In genomic region chr2:68994864-68995263, GRCh38 we compare ENCODE assay signal across 22 cellular contexts. TPM values are rescaled to one million over a fixed set of nuclear protein-coding genes. Genes with fewer than 3 reads are reported as not detected.
DNase-seq lines count a peak whose midpoint lies in the region; ATAC-seq, FAIRE-seq and TF ChIP-seq lines count a peak whose summit lies in the region.
"Had no signal": no experiment of that assay in that cellular context is flagged by ENCODE, and none has a peak within 500 bp of the region (broad histone marks: within the 10 kb centered on the region; RNA-seq: fewer than 3 reads in every experiment).

No MANE protein-coding gene starts in this region.

- no peaks in the 10 kb centered on the region for H3K9me3 Mint-ChIP-seq in CD8-positive, alpha-beta T cell
- H3K9me3 Mint-ChIP-seq: H9 had no signal

- TF ChIP-seq CTCF in AG09309 (IDR thresholded peaks at IDR 0.05; ENCODE audit: control insufficient read depth, insufficient read depth, low read depth, low read length, missing control alignments) (no peak), kidney (IDR thresholded peaks at IDR 0.05; ENCODE audit: borderline replicate concordance, extremely low read depth, insufficient read depth) (no peak)
- no peak for TF ChIP-seq CTCF in CD8-positive, alpha-beta T cell (IDR thresholded peaks at IDR 0.05)

- H3K27ac Mint-ChIP-seq in CD8-positive, alpha-beta T cell: no peak overlapping the region
- H3K27ac Mint-ChIP-seq: activated CD8-positive, alpha-beta T cell treated with anti-CD3 and anti-CD28 coated beads, Interleukin-2, amount 10 ng/mL, durations not matched to agents 7 days and 5 days; H9 had no signal

- intact Hi-C loops in CD8-positive, alpha-beta T cell (cut with DNase I, micrococcal nuclease): no loop called here
- intact Hi-C loops in kidney (cut with DNase I): no loop called here

- FAIRE-seq in GM12891 (lab: Jason Lieb, UNC) (no peak), kidney (lab: Jason Lieb, UNC) (no peak)
- FAIRE-seq: endothelial cell of umbilical vein, TTC549 had no signal

- CTCF ChIA-PET in CD8-positive, alpha-beta T cell (lab: Charles Lee): interaction anchor here (5.0 kb wide), 1 partner anchor 17 kb away, joined by 13 read pairs; the partner anchor contains the start of gene ANTXR1

- no peaks in the 10 kb centered on the region for H3K4me1 Mint-ChIP-seq in CD8-positive, alpha-beta T cell (ENCODE audit: low read depth)
- H3K4me1 Mint-ChIP-seq: H9 had no signal

- H3K4me3 Mint-ChIP-seq in CD8-positive, alpha-beta T cell: no peak overlapping the region
- H3K4me3 Mint-ChIP-seq: activated CD8-positive, alpha-beta T cell treated with anti-CD3 and anti-CD28 coated beads, Interleukin-2, amount 10 ng/mL, durations not matched to agents 7 days and 5 days; H9 had no signal

- POLR2A ChIA-PET in CD8-positive, alpha-beta T cell (lab: Charles Lee): no interaction called here

- H3K27me3 ChIP-seq in CD8-positive, alpha-beta T cell (ENCODE audit: insufficient read depth, low read length): no peaks in the 10 kb centered on the region

- no peak overlapping the region for H3K27ac ChIP-seq in CD8-positive, alpha-beta T cell (ENCODE audit: low read depth, low read length)
- no peak overlapping the region for H3K27ac ChIP-seq in kidney (ENCODE audit: low read depth in 2 of 2, low read length in 2 of 2)
- H3K27ac ChIP-seq: cardiac muscle cell had no signal

- no peaks in the 10 kb centered on the region for H3K36me3 ChIP-seq in CD8-positive, alpha-beta T cell (ENCODE audit: insufficient read depth, low read length)
- H3K36me3 ChIP-seq in kidney (ENCODE audit: control insufficient read depth in 1 of 2, insufficient read depth in 2 of 2, low read length in 2 of 2): no peaks in the 10 kb centered on the region
- H3K36me3 ChIP-seq: cardiac muscle cell had no signal

- no peak overlapping the region for H3K9ac ChIP-seq in kidney (ENCODE audit: low read length in 2 of 2)

- no peak overlapping the region for H3K4me3 ChIP-seq in AG09309 (ENCODE audit: control insufficient read depth, low read depth, low read length)
- H3K4me3 ChIP-seq in CD8-positive, alpha-beta T cell (ENCODE audit: low read depth, low read length): no peak overlapping the region
- H3K4me3 ChIP-seq in kidney (ENCODE audit: low read length in 2 of 2): no peak overlapping the region
- H3K4me3 ChIP-seq: cardiac muscle cell had no signal

- ATAC-seq in CD8-positive, alpha-beta T cell: no peak
- ATAC-seq: activated CD8-positive, alpha-beta T cell treated with anti-CD3 and anti-CD28 coated beads, Interleukin-2, amount 10 ng/mL, durations not matched to agents 7 days and 5 days had no signal

- no peaks in the 10 kb centered on the region for H3K9me3 ChIP-seq in CD8-positive, alpha-beta T cell (ENCODE audit: low read length)
- no peaks in the 10 kb centered on the region for H3K9me3 ChIP-seq in kidney (ENCODE audit: control insufficient read depth in 1 of 2, low read length in 2 of 2)

- H3K4me1 ChIP-seq in CD8-positive, alpha-beta T cell (ENCODE audit: insufficient read depth, low read length): no peaks in the 10 kb centered on the region
- H3K4me1 ChIP-seq in kidney (ENCODE audit: control insufficient read depth in 1 of 2, insufficient read depth in 1 of 2, low read depth in 1 of 2, low read length in 2 of 2): no peaks in the 10 kb centered on the region

- no peaks in the 10 kb centered on the region for H3K36me3 Mint-ChIP-seq in CD8-positive, alpha-beta T cell

- DNase-seq in AG09309 (ENCODE audit: low read depth) (peak; percentile 80), LHCN-M2 (ENCODE audit: low read depth) (peak; percentile 83), fibroblast of gingiva (ENCODE audit: low read depth) (peak; percentile 76), myocyte (ENCODE audit: low read depth) (peak; percentile 98), MV-4-11 (lab: John Stamatoyannopoulos, UW) (no peak), GM12891 (ENCODE audit: insufficient read length, low spot score) (no peak), kidney (no peak)
- DNase-seq in CD8-positive, alpha-beta T cell: no peak
- DNase-seq: activated CD8-positive, alpha-beta T cell treated with anti-CD3 and anti-CD28 coated beads, Interleukin-2, amount 10 ng/mL, durations not matched to agents 7 days and 5 days; activated gamma-delta T cell treated with Interleukin-2 at 50 U/mL for 16 hours; AML-193; DMS79; H9; NCI-H1436 treated with DMSO at 0.1 percent for 48 hours; NCI-H748 treated with DMSO at 0.1 percent for 48 hours; SHP77 treated with DMSO at 0.1 percent for 48 hours had no signal

- H3K27me3 Mint-ChIP-seq in CD8-positive, alpha-beta T cell (ENCODE audit: low read depth): peaks cover 18% of the 10 kb centered on the region

- TF ChIP-seq POLR2A in GM12891 (IDR thresholded peaks at IDR 0.05; ENCODE audit: low read depth, low read length): no peak

TF ChIP-seq in GM12891, 5 proteins besides CTCF, POLR2A, EP300 and RAD21:
- TF ChIP-seq TAF1 (IDR thresholded peaks at IDR 0.05; ENCODE audit: low read depth, low read length) (no peak), SPI1 (IDR thresholded peaks at IDR 0.05; ENCODE audit: low read depth, low read length) (no peak), POLR2AphosphoS5 (IDR thresholded peaks at IDR 0.05; ENCODE audit: low read depth, low read length) (no peak), PAX5 (IDR thresholded peaks at IDR 0.05; ENCODE audit: insufficient read depth, low read length, severe bottlenecking) (no peak), POU2F2 (IDR thresholded peaks at IDR 0.05; ENCODE audit: low read depth, low read length) (no peak)

RNA-seq across cellular contexts. Expression of gene ANTXR1, which starts 18.1 kb away (rescaled TPM):
- 181 and 209 TPM in 2 replicates for total RNA-seq in LHCN-M2 (2014; rRNA removed)
- polyA plus RNA-seq in LHCN-M2 (2012): 230 TPM
- 91.9 and 94.7 TPM in 2 replicates for total RNA-seq in myocyte
- 432 TPM for polyA plus RNA-seq in myocyte (2012)
- total RNA-seq in CD8-positive, alpha-beta T cell: not detected
- not detected for polyA plus RNA-seq in GM12891 (2012; ENCODE audit: low read depth, missing spikeins)
- 42.6 TPM for total RNA-seq in kidney
- polyA plus RNA-seq in kidney (ENCODE audit: insufficient read depth, low read depth, low replicate concordance): 7.0 TPM

RNA-seq across cellular contexts. Expression of gene GKN1, which starts 20.4 kb away (rescaled TPM):
- total RNA-seq in LHCN-M2 (2014; rRNA removed): not detected in 2 replicates
- 0.07 TPM for polyA plus RNA-seq in LHCN-M2 (2012)
- total RNA-seq in myocyte: not detected in 2 replicates
- polyA plus RNA-seq in myocyte (2012): 0.10 TPM
- not detected for total RNA-seq in CD8-positive, alpha-beta T cell
- polyA plus RNA-seq in GM12891 (2012; ENCODE audit: low read depth, missing spikeins): not detected
- not detected for total RNA-seq in kidney
- not detected for polyA plus RNA-seq in kidney (ENCODE audit: insufficient read depth, low read depth, low replicate concordance)
- total RNA-seq: activated CD8-positive, alpha-beta T cell treated with anti-CD3 and anti-CD28 coated beads, Interleukin-2, amount 10 ng/mL, durations not matched to agents 7 days and 5 days; cardiac muscle cell; endothelial cell of umbilical vein; H9; mesenteric fat pad; omental fat pad; ureter had no signal
- polyA plus RNA-seq: cardiac muscle cell, endothelial cell of umbilical vein had no signal

RNA-seq across cellular contexts. Expression of gene GKN2, which starts 42.2 kb away (rescaled TPM):
- not detected in 2 replicates for total RNA-seq in LHCN-M2 (2014; rRNA removed)
- polyA plus RNA-seq in LHCN-M2 (2012): not detected
- not detected in 2 replicates for total RNA-seq in myocyte
- polyA plus RNA-seq in myocyte (2012): not detected
- not detected for total RNA-seq in CD8-positive, alpha-beta T cell
- not detected for polyA plus RNA-seq in GM12891 (2012; ENCODE audit: low read depth, missing spikeins)
- not detected for total RNA-seq in kidney
- polyA plus RNA-seq in kidney (ENCODE audit: insufficient read depth, low read depth, low replicate concordance): not detected
- total RNA-seq: activated CD8-positive, alpha-beta T cell treated with anti-CD3 and anti-CD28 coated beads, Interleukin-2, amount 10 ng/mL, durations not matched to agents 7 days and 5 days; cardiac muscle cell; endothelial cell of umbilical vein; H9; mesenteric fat pad; omental fat pad; ureter had no signal
- polyA plus RNA-seq: cardiac muscle cell, endothelial cell of umbilical vein had no signal

Comparison
In these comparisons a context has a peak if more than half of its experiments do, and no peak if none do; other contexts are left out.
1. DNase-seq: peak in AG09309 (single experiment), LHCN-M2 (single experiment), fibroblast of gingiva (single experiment) and myocyte (single experiment); none in CD8-positive, alpha-beta T cell (0 of 7), MV-4-11 (single experiment), GM12891 (single experiment) and kidney (single experiment).
2. RNA of gene ANTXR1, which starts 18.1 kb away (total RNA-seq): 181 to 209 TPM in LHCN-M2, 91.9 to 94.7 TPM in myocyte and 42.6 TPM in kidney (single experiment); not detected in CD8-positive, alpha-beta T cell; every median in the first group is over 10 times any median in the second.